ENCODE assay signal across 8 cellular contexts in the genomic region with DNA sequence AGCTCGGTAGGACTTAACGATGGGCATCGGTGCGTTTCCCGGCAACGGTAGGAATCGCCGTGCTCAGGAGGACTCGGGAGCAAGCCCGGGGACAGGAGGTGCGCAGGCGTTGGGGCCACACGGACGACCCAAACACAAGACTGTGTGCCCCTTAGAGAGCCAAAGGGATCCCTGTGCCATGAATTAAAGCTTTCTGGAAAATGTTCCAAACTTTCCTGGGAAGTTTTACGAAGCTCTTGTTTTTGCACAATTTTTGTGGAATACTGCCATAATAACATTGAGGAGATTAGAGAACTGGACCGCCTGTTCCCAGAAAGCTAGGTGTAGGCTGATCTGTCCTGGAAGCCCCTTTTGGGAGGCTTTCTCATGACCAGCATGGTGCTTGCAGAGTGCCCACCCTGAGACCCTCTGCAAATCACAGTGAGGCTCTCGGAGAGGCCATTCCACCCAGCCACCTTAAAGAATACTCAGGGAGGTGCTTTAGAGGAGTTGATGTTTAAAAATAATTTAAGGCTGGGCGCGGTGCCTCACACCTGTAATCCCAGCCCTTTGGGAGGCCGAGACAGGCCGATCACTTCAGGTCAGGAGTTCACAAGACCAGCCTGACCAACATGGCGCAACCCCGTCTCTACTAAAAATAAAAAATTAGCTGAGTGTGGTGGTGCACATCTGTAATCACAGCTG. TPM values are rescaled to one million over a fixed set of nuclear protein-coding genes. Genes with fewer than 3 reads are reported as not detected.
DNase-seq lines count a peak whose midpoint lies in the region; ATAC-seq and TF ChIP-seq lines count a peak whose summit lies in the region.

No MANE protein-coding gene starts in this region.

- peaks cover 16% of the 10 kb centered on the region for H3K27me3 Mint-ChIP-seq in brain

- H3K4me3 Mint-ChIP-seq in brain: peak overlapping the region; percentile 91 to 99 (median 98)

- H3K4me3 ChIP-seq in MG63 (peak overlapping the region; percentile 73), lower leg skin (ENCODE audit: low read depth, poor library complexity, severe bottlenecking) (peak overlapping the region; percentile 29), upper lobe of left lung (peak overlapping the region; percentile 40 to 69 (median 63))

- peaks cover 11 to 22% (median 14%) of the 10 kb centered on the region in 4 donors for H3K4me1 ChIP-seq in upper lobe of left lung

- H3K9me3 ChIP-seq in MG63 (no peaks in the 10 kb centered on the region), upper lobe of left lung (no peaks in the 10 kb centered on the region)

- no peak for TF ChIP-seq EP300 in upper lobe of left lung (IDR thresholded peaks at IDR 0.05)

- no peaks in the 10 kb centered on the region for H3K36me3 Mint-ChIP-seq in brain

- TF ChIP-seq CTCF in brain (conservative IDR thresholded peaks at IDR 0.05) (no peak), lower leg skin (IDR thresholded peaks at IDR 0.05) (no peak), upper lobe of left lung (IDR thresholded peaks at IDR 0.05) (no peak)

- DNase-seq in D341Med (ENCODE audit: low spot score): peak; percentile 52
- DNase-seq in MG63: no peak
- no peak for DNase-seq in lower leg skin (ENCODE audit: low spot score in 2 of 2)
- no peak for DNase-seq in upper lobe of left lung
- no peak for DNase-seq in central memory CD4-positive, alpha-beta T cell
- DNase-seq in stimulated activated naive CD4-positive, alpha-beta T cell treated with Interleukin-2 at 50 U/mL for 16 hours (lab: John Stamatoyannopoulos, UW): no peak

- H3K27ac Mint-ChIP-seq in brain: peak overlapping the region; percentile 98 to 100 (median 99)

- peak overlapping the region; percentile 91 to 96 (median 94) for H3K27ac ChIP-seq in upper lobe of left lung

- intact Hi-C loops in lower leg skin (cut with DNase I; ENCODE audit: low total_unique reads): no loop called here

- H3K9me3 Mint-ChIP-seq in brain: peaks cover 0 to 14% (median 3%) of the 10 kb centered on the region in 5 experiments

- peaks cover 25% of the 10 kb centered on the region for H3K4me1 Mint-ChIP-seq in brain

- TF ChIP-seq POLR2A in lower leg skin (IDR thresholded peaks at IDR 0.05) (no peak), upper lobe of left lung (IDR thresholded peaks at IDR 0.05) (peak in 1 of 4 donors; percentile 3)

- no peak for ATAC-seq in upper lobe of left lung (ENCODE audit: low FRiP score in 2 of 2)
- no peak for ATAC-seq in HG03457 (IDR thresholded peaks at IDR 0.05; ENCODE audit: unreplicated experiment)

- H3K27me3 ChIP-seq in MG63 (no peaks in the 10 kb centered on the region), upper lobe of left lung (no peaks in the 10 kb centered on the region)

- WGBS in lower leg skin, 2 donors: 23 to 30% methylated on average over 19 to 23 of the region's 23 CpGs
- WGBS in upper lobe of left lung, 2 donors: 32 to 69% methylated on average over 9 to 23 of the region's 23 CpGs

- H3K36me3 ChIP-seq in MG63: no peaks in the 10 kb centered on the region; the same call in 1 of the 2 replicates
- peaks cover 0 to 2% (median 0%) of the 10 kb centered on the region in 4 donors for H3K36me3 ChIP-seq in upper lobe of left lung

RNA-seq across cellular contexts. Expression of a gene that starts 1.0 kb away (rescaled TPM):
- total RNA-seq in MG63 (2014; rRNA removed; shearing (Covaris generic); ENCODE audit: low replicate concordance): 4.4 and 10.2 TPM in 2 replicates
- polyA plus RNA-seq in brain (ENCODE audit: insufficient read depth, low read depth, low replicate concordance): 6.4 TPM
- total RNA-seq in lower leg skin: 1 to 10 TPM in 3 of 4 donors, under 1 TPM in 1; 0.84 to 4.5 (median 1.9) TPM
- 10 to 100 TPM in 1 of 6 donors, 1 to 10 TPM in 5; 5.1 to 50.3 (median 6.2) TPM for total RNA-seq in upper lobe of left lung
